8 cellular contexts compared by ENCODE assay signal in the genomic region with DNA sequence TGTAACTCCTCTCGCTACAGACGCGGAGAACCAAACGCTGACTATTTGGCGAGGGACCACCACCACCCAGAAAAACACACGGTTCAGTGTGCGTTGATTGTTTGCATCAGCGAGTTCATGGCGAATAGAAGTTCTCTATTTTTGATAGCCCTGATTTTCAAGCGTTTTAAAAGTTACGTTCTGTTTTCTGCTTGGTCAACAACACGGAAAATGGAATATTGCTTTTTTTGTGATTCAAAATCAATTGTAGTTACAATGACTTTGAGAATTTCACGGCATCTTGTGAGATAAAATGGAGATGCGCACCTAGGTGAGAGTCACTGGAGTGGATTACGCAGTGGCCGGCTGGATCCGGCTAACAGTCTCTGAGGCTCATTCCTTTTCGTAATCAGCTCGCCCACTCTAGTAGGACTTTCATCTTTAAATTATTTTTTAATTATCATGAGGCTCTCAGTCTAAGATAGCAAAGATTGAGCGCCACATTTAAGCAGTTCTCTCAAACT. TPM values are rescaled to one million over a fixed set of nuclear protein-coding genes. Genes with fewer than 3 reads are reported as not detected.
DNase-seq lines count a peak whose midpoint lies in the region; TF ChIP-seq lines count a peak whose summit lies in the region.

No MANE protein-coding gene starts in this region.

- H3K27ac ChIP-seq in coronary artery: peak overlapping the region; percentile 97 to 99
- peak overlapping the region; percentile 98 for H3K27ac ChIP-seq in mesendoderm (ENCODE audit: low read depth, low read length)

- H3K4me2 ChIP-seq in mesendoderm (ENCODE audit: low read length): peak overlapping the region; percentile 74

- H3K23ac ChIP-seq in mesendoderm (ENCODE audit: low read length): no peak overlapping the region

- peak overlapping the region; percentile 82 for H3K18ac ChIP-seq in mesendoderm (ENCODE audit: low read length)

- peak overlapping the region; percentile 87 for H4K8ac ChIP-seq in mesendoderm (ENCODE audit: low read depth, low read length)

- WGBS in mesendoderm (ENCODE audit: extremely low coverage, insufficient coverage, low lambda C conversion rate): no CpG with 5 or more reads among the region's 20 CpGs

- no peaks in the 10 kb centered on the region for H3K4me1 ChIP-seq in mesendoderm (ENCODE audit: control insufficient read depth, low read depth, low read length)

- no peaks in the 10 kb centered on the region for H3K27me3 ChIP-seq in mesendoderm (ENCODE audit: insufficient read depth, low read length, poor library complexity)

- H4K5ac ChIP-seq in mesendoderm (ENCODE audit: low read length): peak overlapping the region; percentile 86

- H2BK5ac ChIP-seq in mesendoderm (ENCODE audit: low read length): peak overlapping the region; percentile 89

- H2BK120ac ChIP-seq in mesendoderm (ENCODE audit: low read depth, low read length): no peak overlapping the region

- DNase-seq in NCI-H146 (lab: John Stamatoyannopoulos, UW) (peak; percentile 31), NCI-H146 treated with DMSO at 0.1 percent for 48 hours (lab: John Stamatoyannopoulos, UW; ENCODE audit: unreplicated experiment) (no peak), NCI-H774 (lab: John Stamatoyannopoulos, UW) (peak; percentile 18), coronary artery (ENCODE audit: low spot score) (no peak), mesendoderm (peak; percentile 85), SKM-1 treated with dmso at 0.1 percent for 144 hours (lab: John Stamatoyannopoulos, UW; ENCODE audit: unreplicated experiment) (no peak), HuH-7.5 (ENCODE audit: low spot score) (no peak), GF-D8 (lab: John Stamatoyannopoulos, UW) (no peak)

- TF ChIP-seq CTCF in coronary artery (IDR thresholded peaks at IDR 0.05): no peak

- H3K56ac ChIP-seq in mesendoderm (ENCODE audit: low read length): peak overlapping the region; percentile 93

- no peak overlapping the region for H2AK5ac ChIP-seq in mesendoderm (ENCODE audit: low read length)

- H3K36me3 ChIP-seq in mesendoderm (ENCODE audit: control insufficient read depth, insufficient read depth, low read length): no peaks in the 10 kb centered on the region

- peak overlapping the region; percentile 86 for H3K9ac ChIP-seq in mesendoderm (ENCODE audit: low read length)

- H3K79me2 ChIP-seq in mesendoderm (ENCODE audit: control insufficient read depth, insufficient read depth, low read length): no peaks in the 10 kb centered on the region

- peak overlapping the region; percentile 95 for H3K4me3 ChIP-seq in coronary artery
- peak overlapping the region; percentile 16 for H3K4me3 ChIP-seq in mesendoderm (ENCODE audit: low read length)

- no peak overlapping the region for H2BK15ac ChIP-seq in mesendoderm (replicated peaks; ENCODE audit: low read depth)

- no peak overlapping the region for H3K4ac ChIP-seq in mesendoderm (ENCODE audit: low read depth, low read length)

- no peaks in the 10 kb centered on the region for H3K79me1 ChIP-seq in mesendoderm (ENCODE audit: low read length)

RNA-seq across cellular contexts. Expression of a gene that starts 54.8 kb away (rescaled TPM):
- not detected for polyA plus RNA-seq in mesendoderm (2013, experiment 1 of 2)
- not detected for polyA plus RNA-seq in mesendoderm (2013, experiment 2 of 2)

Comparison
In these comparisons a context has a peak if more than half of its experiments do, and no peak if none do; other contexts are left out.
1. DNase-seq: peak in NCI-H146 (single experiment), NCI-H774 (single experiment) and mesendoderm (single experiment); none in NCI-H146 treated with DMSO at 0.1 percent for 48 hours (single experiment), coronary artery (single experiment), SKM-1 treated with dmso at 0.1 percent for 144 hours (single experiment), HuH-7.5 (single experiment) and GF-D8 (single experiment).